ENCODE assay signal across 8 cellular contexts in the genomic region with DNA sequence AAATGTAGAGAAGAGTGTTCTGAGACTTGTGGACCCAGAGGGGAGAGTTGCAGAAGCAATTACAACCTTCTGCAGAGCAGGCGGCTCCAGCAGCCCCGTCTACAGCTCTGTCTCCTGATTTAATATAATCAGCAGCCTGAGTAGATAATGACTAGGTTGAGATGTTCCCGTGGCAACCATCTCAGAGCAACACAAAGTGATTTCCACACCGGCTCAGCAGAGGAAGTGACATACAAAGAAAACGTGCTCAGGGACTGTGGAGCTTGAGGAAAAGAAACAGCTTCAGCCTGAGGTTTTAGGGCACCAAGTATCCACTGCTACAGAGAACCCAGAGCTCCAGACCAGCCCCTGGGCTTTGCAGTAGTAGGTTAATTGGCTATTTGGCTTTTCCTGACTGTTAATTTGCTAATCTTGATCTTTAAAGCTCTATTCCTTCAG.
DNase-seq lines count a peak whose midpoint lies in the region; ATAC-seq and TF ChIP-seq lines count a peak whose summit lies in the region.

No MANE protein-coding gene starts in this region.

- no peaks in the 10 kb centered on the region for H3K9me2 ChIP-seq in GM23338 (ENCODE audit: insufficient read depth)
- H3K9me2 ChIP-seq in OCI-LY7 (ENCODE audit: insufficient read depth, low read length) = no peaks in the 10 kb centered on the region

- no peak overlapping the region for H3K4me2 ChIP-seq in GM23338
- H3K4me2 ChIP-seq in OCI-LY7 (ENCODE audit: low read length) = no peak overlapping the region

- H3K36me3 Mint-ChIP-seq in GM23338 (ENCODE audit: low read depth) = no peaks in the 10 kb centered on the region

- POLR2A ChIA-PET in OCI-LY7 (lab: Charles Lee) = interaction anchor here (0.8 kb wide), 1 partner anchor 363 kb away, joined by 3 read pairs; no protein-coding TSS in a partner anchor

- H3K4me1 ChIP-seq in GM23338 (ENCODE audit: insufficient read depth) (no peaks in the 10 kb centered on the region), uterus (peaks cover 0 to 2% of the 10 kb centered on the region in 2 donors), OCI-LY7 (ENCODE audit: insufficient read depth, low read length, poor library complexity, severe bottlenecking) (no peaks in the 10 kb centered on the region)

- H3K79me2 ChIP-seq in GM23338 (replicated peaks; ENCODE audit: insufficient read depth) (no peaks in the 10 kb centered on the region), OCI-LY7 (ENCODE audit: insufficient read depth, low read depth, low read length) (no peaks in the 10 kb centered on the region)

- H3K9me3 ChIP-seq in uterus = no peaks in the 10 kb centered on the region
- H3K9me3 ChIP-seq in OCI-LY7 (ENCODE audit: low read length) = no peaks in the 10 kb centered on the region

- no peak overlapping the region for H3K4me3 Mint-ChIP-seq in GM23338

- TF ChIP-seq CTCF in GM23338 (conservative IDR thresholded peaks at IDR 0.05; ENCODE audit: low read depth in 2 of 2) (no peak), astrocyte of the cerebellum (IDR thresholded peaks at IDR 0.05; ENCODE audit: low read depth, low read length, missing control alignments) (no peak), uterus (IDR thresholded peaks at IDR 0.05) (no peak), OCI-LY7 (conservative IDR thresholded peaks at IDR 0.05; ENCODE audit: low read length) (no peak)

- H3K4me1 Mint-ChIP-seq in GM23338 = peaks cover 5% of the 10 kb centered on the region; the same call in 2 of the 3 replicates

- no peaks in the 10 kb centered on the region for H3K9me3 Mint-ChIP-seq in GM23338

- DNase-seq in GM23338 (ENCODE audit: low spot score) (peak; percentile 70), NCI-H2107 treated with DMSO at 0.1 percent for 48 hours (lab: John Stamatoyannopoulos, UW; ENCODE audit: unreplicated experiment) (peak; percentile 88), astrocyte of the cerebellum (ENCODE audit: low read depth) (peak; percentile 46), islet precursor cell (peak; percentile 90), uterus (peak; percentile 55 to 69), OCI-LY7 (ENCODE audit: low spot score) (no peak)
- no peak for DNase-seq in activated effector memory CD4-positive, alpha-beta T cell treated with anti-CD3 and anti-CD28 coated beads, Interleukin-2, amount 50 U/mL, for 16 hours

- H4K20me1 ChIP-seq in GM23338 (replicated peaks; ENCODE audit: insufficient read depth) = no peaks in the 10 kb centered on the region
- H4K20me1 ChIP-seq in OCI-LY7 (ENCODE audit: insufficient read depth, low read length) = no peaks in the 10 kb centered on the region

- no peaks in the 10 kb centered on the region for H3K36me3 ChIP-seq in GM23338 (ENCODE audit: insufficient read depth)
- H3K36me3 ChIP-seq in uterus = no peaks in the 10 kb centered on the region
- no peaks in the 10 kb centered on the region for H3K36me3 ChIP-seq in OCI-LY7 (ENCODE audit: insufficient read depth, low read length)

- peaks cover 10% of the 10 kb centered on the region for H3K27me3 ChIP-seq in GM23338 (ENCODE audit: insufficient read depth)
- no peaks in the 10 kb centered on the region for H3K27me3 ChIP-seq in uterus

- H3K27ac ChIP-seq in GM23338 (ENCODE audit: low read depth) = no peak overlapping the region
- peak overlapping the region; percentile 0 to 11 for H3K27ac ChIP-seq in uterus
- H3K27ac ChIP-seq in OCI-LY7 (ENCODE audit: low read depth, low read length, poor library complexity, severe bottlenecking) = no peak overlapping the region

- H3K27ac Mint-ChIP-seq in GM23338 = no peak overlapping the region

- TF ChIP-seq POLR2A in uterus (IDR thresholded peaks at IDR 0.05) = no peak

- in situ Hi-C loops in astrocyte of the cerebellum (cut with HindIII; ENCODE audit: low sequenced_read_pairs) = no loop called here

- no peak overlapping the region for H3K4me3 ChIP-seq in GM23338
- no peak overlapping the region for H3K4me3 ChIP-seq in astrocyte of the cerebellum (ENCODE audit: low read depth, low read length)
- no peak overlapping the region for H3K4me3 ChIP-seq in uterus
- H3K4me3 ChIP-seq in OCI-LY7 (ENCODE audit: low read depth, low read length, poor library complexity, severe bottlenecking) = no peak overlapping the region

- peak; percentile 70 for ATAC-seq in GM23338
- ATAC-seq in HG03460 (IDR thresholded peaks at IDR 0.05; ENCODE audit: unreplicated experiment) = no peak

- H3K27me3 Mint-ChIP-seq in GM23338 (ENCODE audit: insufficient read depth, low read depth, poor library complexity) = peaks cover 12% of the 10 kb centered on the region

- H2AFZ ChIP-seq in GM23338 (0 out of 2 replicates have a peak overlapping the region, but pooled peaks have one; percentile 5), OCI-LY7 (ENCODE audit: low read length) (no peak overlapping the region)

- H3F3A ChIP-seq in GM23338 (replicated peaks; ENCODE audit: low read depth) = no peaks in the 10 kb centered on the region

- intact Hi-C loops in uterus (cut with DNase I; ENCODE audit: low total_unique reads) = no loop called here
- intact Hi-C loops in OCI-LY7 (cut with micrococcal nuclease; ENCODE audit: unreplicated experiment) = no loop called here

- BruUV-seq in OCI-LY7 (replicated peaks; lab: Mats Ljungman, UMichigan) = no TSS peak

- CTCF ChIA-PET in OCI-LY7 (lab: Charles Lee; ENCODE audit: unreplicated experiment) = no interaction called here

TF ChIP-seq in GM23338, 12 proteins besides CTCF, POLR2A, EP300 and RAD21 (continues in another document):
- TF ChIP-seq ZNF331 (CRISPR knock-in tag; IDR thresholded peaks at IDR 0.05; ENCODE audit: low read depth) = no peak
- TF ChIP-seq POLR2AphosphoS5 (IDR thresholded peaks at IDR 0.05; ENCODE audit: low read depth) = no peak
- TF ChIP-seq CREB1 (CRISPR knock-in tag; IDR thresholded peaks at IDR 0.05; ENCODE audit: low read depth) = no peak
- TF ChIP-seq NANOG (IDR thresholded peaks at IDR 0.05; ENCODE audit: borderline replicate concordance) = no peak
- TF ChIP-seq, protein P1, sequence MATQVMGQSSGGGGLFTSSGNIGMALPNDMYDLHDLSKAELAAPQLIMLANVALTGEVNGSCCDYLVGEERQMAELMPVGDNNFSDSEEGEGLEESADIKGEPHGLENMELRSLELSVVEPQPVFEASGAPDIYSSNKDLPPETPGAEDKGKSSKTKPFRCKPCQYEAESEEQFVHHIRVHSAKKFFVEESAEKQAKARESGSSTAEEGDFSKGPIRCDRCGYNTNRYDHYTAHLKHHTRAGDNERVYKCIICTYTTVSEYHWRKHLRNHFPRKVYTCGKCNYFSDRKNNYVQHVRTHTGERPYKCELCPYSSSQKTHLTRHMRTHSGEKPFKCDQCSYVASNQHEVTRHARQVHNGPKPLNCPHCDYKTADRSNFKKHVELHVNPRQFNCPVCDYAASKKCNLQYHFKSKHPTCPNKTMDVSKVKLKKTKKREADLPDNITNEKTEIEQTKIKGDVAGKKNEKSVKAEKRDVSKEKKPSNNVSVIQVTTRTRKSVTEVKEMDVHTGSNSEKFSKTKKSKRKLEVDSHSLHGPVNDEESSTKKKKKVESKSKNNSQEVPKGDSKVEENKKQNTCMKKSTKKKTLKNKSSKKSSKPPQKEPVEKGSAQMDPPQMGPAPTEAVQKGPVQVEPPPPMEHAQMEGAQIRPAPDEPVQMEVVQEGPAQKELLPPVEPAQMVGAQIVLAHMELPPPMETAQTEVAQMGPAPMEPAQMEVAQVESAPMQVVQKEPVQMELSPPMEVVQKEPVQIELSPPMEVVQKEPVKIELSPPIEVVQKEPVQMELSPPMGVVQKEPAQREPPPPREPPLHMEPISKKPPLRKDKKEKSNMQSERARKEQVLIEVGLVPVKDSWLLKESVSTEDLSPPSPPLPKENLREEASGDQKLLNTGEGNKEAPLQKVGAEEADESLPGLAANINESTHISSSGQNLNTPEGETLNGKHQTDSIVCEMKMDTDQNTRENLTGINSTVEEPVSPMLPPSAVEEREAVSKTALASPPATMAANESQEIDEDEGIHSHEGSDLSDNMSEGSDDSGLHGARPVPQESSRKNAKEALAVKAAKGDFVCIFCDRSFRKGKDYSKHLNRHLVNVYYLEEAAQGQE (IDR thresholded peaks at IDR 0.05; ENCODE audit: unreplicated experiment) = no peak
- TF ChIP-seq ZNF114 (CRISPR knock-in tag; IDR thresholded peaks at IDR 0.05) = no peak
- no peak for TF ChIP-seq JUNB (IDR thresholded peaks at IDR 0.05; ENCODE audit: unreplicated experiment)
- TF ChIP-seq, protein P2, sequence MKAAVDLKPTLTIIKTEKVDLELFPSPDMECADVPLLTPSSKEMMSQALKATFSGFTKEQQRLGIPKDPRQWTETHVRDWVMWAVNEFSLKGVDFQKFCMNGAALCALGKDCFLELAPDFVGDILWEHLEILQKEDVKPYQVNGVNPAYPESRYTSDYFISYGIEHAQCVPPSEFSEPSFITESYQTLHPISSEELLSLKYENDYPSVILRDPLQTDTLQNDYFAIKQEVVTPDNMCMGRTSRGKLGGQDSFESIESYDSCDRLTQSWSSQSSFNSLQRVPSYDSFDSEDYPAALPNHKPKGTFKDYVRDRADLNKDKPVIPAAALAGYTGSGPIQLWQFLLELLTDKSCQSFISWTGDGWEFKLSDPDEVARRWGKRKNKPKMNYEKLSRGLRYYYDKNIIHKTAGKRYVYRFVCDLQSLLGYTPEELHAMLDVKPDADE (IDR thresholded peaks at IDR 0.05) = no peak
- no peak for TF ChIP-seq STAT1 (IDR thresholded peaks at IDR 0.05; ENCODE audit: unreplicated experiment)
- TF ChIP-seq EZH2phosphoT487 (IDR thresholded peaks at IDR 0.05; ENCODE audit: unreplicated experiment) = no peak

Comparison
In these comparisons a context has a peak if more than half of its experiments do, and no peak if none do; other contexts are left out.
1. DNase-seq: peak in GM23338 (single experiment), NCI-H2107 treated with DMSO at 0.1 percent for 48 hours (single experiment), astrocyte of the cerebellum (single experiment), islet precursor cell (single experiment) and uterus (2 of 2); none in activated effector memory CD4-positive, alpha-beta T cell treated with anti-CD3 and anti-CD28 coated beads, Interleukin-2, amount 50 U/mL, for 16 hours (single experiment) and OCI-LY7 (single experiment).
2. H3K27ac ChIP-seq: peak in uterus (2 of 2); none in GM23338 (single experiment) and OCI-LY7 (single experiment).